ENCODE assay signal across 20 cellular contexts in genomic region chr2:105610444-105611327, GRCh38.
DNase-seq lines count a peak whose midpoint lies in the region; ATAC-seq and TF ChIP-seq lines count a peak whose summit lies in the region.
"Had no signal": no experiment of that assay in that cellular context is flagged by ENCODE, and none has a peak within 500 bp of the region (broad histone marks: within the 10 kb centered on the region; RNA-seq: fewer than 3 reads in every experiment).

No MANE protein-coding gene starts in this region.

- H3K9me3 ChIP-seq in mammary epithelial cell (replicated peaks; ENCODE audit: insufficient read depth, low read length), result no peaks in the 10 kb centered on the region
- H3K9me3 ChIP-seq in right lobe of liver, result no peaks in the 10 kb centered on the region
- H3K9me3 ChIP-seq: A549, lower lobe of right lung, sigmoid colon, SJCRH30, thyroid gland had no signal

- ATAC-seq in WTC11, result peak; percentile 24; the same call in 1 of the 2 replicates
- peak in 3 of 4 donors; percentile 23 to 52 (median 25) for ATAC-seq in right lobe of liver
- no peak for ATAC-seq in GM21390 (IDR thresholded peaks at IDR 0.05; ENCODE audit: unreplicated experiment)
- ATAC-seq in stimulated activated naive CD8-positive, alpha-beta T cell treated with anti-CD3 and anti-CD28 coated beads, Interleukin-15, Interleukin-2, amounts not matched to agents 100 U/mL and 50 U/mL, for 24 hours, result no peak
- ATAC-seq: A549; activated naive CD8-positive, alpha-beta T cell treated with anti-CD3 and anti-CD28 coated beads, Interleukin-2, amount 50 U/mL, for 24 hours; lower lobe of right lung had no signal

- no peaks in the 10 kb centered on the region for H3K4me1 ChIP-seq in mammary epithelial cell (ENCODE audit: insufficient read depth, low read length)
- no peaks in the 10 kb centered on the region for H3K4me1 ChIP-seq in right lobe of liver
- H3K4me1 ChIP-seq: A549, lower lobe of right lung had no signal

- H3K4me2 ChIP-seq in mammary epithelial cell (ENCODE audit: insufficient read depth, low read depth, low read length), result no peak overlapping the region
- H3K4me2 ChIP-seq: A549 had no signal

- CTCF ChIA-PET in mammary epithelial cell (lab: Charles Lee; ENCODE audit: low non-redundant PET), result interaction anchor here (0.6 kb wide), 1 partner anchor 152 kb away, joined by 12 read pairs; no protein-coding TSS in a partner anchor
- CTCF ChIA-PET in MCF 10A (lab: Yijun Ruan, JAX), result interaction anchor here (0.5 kb wide), 1 partner anchor 970 kb away, joined by 3 read pairs; no protein-coding TSS in a partner anchor
- CTCF ChIA-PET in WTC11 (lab: Charles Lee), result no interaction called here

- TF ChIP-seq POLR2A in right lobe of liver (IDR thresholded peaks at IDR 0.05), result no peak

- H3K9me3 Mint-ChIP-seq in MCF 10A (ENCODE audit: unreplicated experiment), result no peaks in the 10 kb centered on the region
- H3K9me3 Mint-ChIP-seq in WTC11, result no peaks in the 10 kb centered on the region
- H3K9me3 Mint-ChIP-seq: activated naive CD8-positive, alpha-beta T cell treated with anti-CD3 and anti-CD28 coated beads, Interleukin-2, amount 50 U/mL, for 24 hours had no signal

- H3K27me3 Mint-ChIP-seq in MCF 10A (ENCODE audit: insufficient read depth, unreplicated experiment) (no peaks in the 10 kb centered on the region), WTC11 (ENCODE audit: low read depth) (no peaks in the 10 kb centered on the region)
- H3K27me3 Mint-ChIP-seq: activated naive CD8-positive, alpha-beta T cell treated with anti-CD3 and anti-CD28 coated beads, Interleukin-2, amount 50 U/mL, for 24 hours had no signal

- no peaks in the 10 kb centered on the region for H3K27me3 ChIP-seq in mammary epithelial cell (ENCODE audit: insufficient read depth, low read length)
- no peaks in the 10 kb centered on the region for H3K27me3 ChIP-seq in right lobe of liver
- H3K27me3 ChIP-seq: sigmoid colon, SJCRH30, thyroid gland had no signal

- H3K36me3 Mint-ChIP-seq in MCF 10A (ENCODE audit: insufficient read depth, unreplicated experiment) (no peaks in the 10 kb centered on the region), WTC11 (no peaks in the 10 kb centered on the region)

- DNase-seq in mammary epithelial cell (peak; percentile 11), MCF 10A (ENCODE audit: unreplicated experiment) (no peak), WTC11 (ENCODE audit: low spot score) (no peak), right lobe of liver (no peak), NCI-H82 treated with DMSO at 0.1 percent for 48 hours (lab: John Stamatoyannopoulos, UW; ENCODE audit: unreplicated experiment) (no peak)
- DNase-seq in stimulated activated CD4-positive, alpha-beta T cell treated with anti-CD3 and anti-CD28 coated beads, Interleukin-4, amount 100 ng/mL, for 24 hours, result no peak
- no peak for DNase-seq in stimulated activated naive CD8-positive, alpha-beta T cell treated with anti-CD3 and anti-CD28 coated beads, Interleukin-15, Interleukin-2, amounts not matched to agents 100 U/mL and 50 U/mL, for 24 hours
- DNase-seq: activated CD4-positive, alpha-beta T cell treated with anti-CD3 and anti-CD28 coated beads, Interleukin-2, amount 50 U/mL, for 1 hour; activated naive CD8-positive, alpha-beta T cell treated with anti-CD3 and anti-CD28 coated beads, Interleukin-2, amount 50 U/mL, for 24 hours; activated T-cell treated with anti-CD3 and anti-CD28 coated beads, Interleukin-2, amount 50 U/mL, for 1 hour; lower lobe of right lung; MM.1S; NCI-H2107; nephron progenitor cell; sigmoid colon; stimulated activated CD4-positive, alpha-beta T cell treated with anti-CD3 and anti-CD28 coated beads, Interleukin-2, amount 100 ng/mL, for 48 hours; thyroid gland had no signal

- POLR2A ChIA-PET in MCF 10A (lab: Yijun Ruan, JAX), result no interaction called here
- POLR2A ChIA-PET in WTC11 (lab: Charles Lee), result interaction anchor here (0.6 kb wide), 1 partner anchor 88 kb away, joined by 7 read pairs; no protein-coding TSS in a partner anchor

- TF ChIP-seq CTCF in mammary epithelial cell (conservative IDR thresholded peaks at IDR 0.05 in 1 of 2, IDR thresholded peaks at IDR 0.05 in 1 of 2; ENCODE audit: extremely low read depth in 1 of 2, insufficient read depth in 1 of 2, low read depth in 1 of 2, low read length in 2 of 2), result no peak
- no peak for TF ChIP-seq CTCF in MCF 10A (IDR thresholded peaks at IDR 0.05; ENCODE audit: unreplicated experiment)
- no peak for TF ChIP-seq CTCF in WTC11 (IDR thresholded peaks at IDR 0.05)
- TF ChIP-seq CTCF in right lobe of liver (IDR thresholded peaks at IDR 0.05), result no peak

- BruUV-seq in mammary epithelial cell (replicated peaks; lab: Mats Ljungman, UMichigan), result no TSS peak
- no TSS peak for BruUV-seq in MCF 10A (replicated peaks; lab: Mats Ljungman, UMichigan)

- H2AFZ ChIP-seq in mammary epithelial cell (ENCODE audit: low read depth, low read length), result no peak overlapping the region

- in situ Hi-C loops in mammary epithelial cell (cut with MboI; ENCODE audit: low sequenced_read_pairs in 2 of 2), result no loop called here

- dilution Hi-C loops in mammary epithelial cell (cut with HindIII; ENCODE audit: low sequenced_read_pairs), result no loop called here

- H3K4me3 Mint-ChIP-seq in MCF 10A (ENCODE audit: unreplicated experiment), result no peak overlapping the region
- no peak overlapping the region for H3K4me3 Mint-ChIP-seq in WTC11
- H3K4me3 Mint-ChIP-seq: activated naive CD8-positive, alpha-beta T cell treated with anti-CD3 and anti-CD28 coated beads, Interleukin-2, amount 50 U/mL, for 24 hours; nephron progenitor cell had no signal

- no peaks in the 10 kb centered on the region for H3K79me2 ChIP-seq in mammary epithelial cell (ENCODE audit: insufficient read depth, low read length)

- H3K27ac Mint-ChIP-seq in MCF 10A (ENCODE audit: low read depth, unreplicated experiment) (no peak overlapping the region), WTC11 (no peak overlapping the region)
- H3K27ac Mint-ChIP-seq: activated naive CD8-positive, alpha-beta T cell treated with anti-CD3 and anti-CD28 coated beads, Interleukin-2, amount 50 U/mL, for 24 hours; nephron progenitor cell had no signal

- WGBS in mammary epithelial cell (ENCODE audit: low coverage, missing lambda C conversion rate), result 59% methylated on average over 18 of the region's 19 CpGs
- WGBS in right lobe of liver (ENCODE audit: insufficient coverage, low coverage, low lambda C conversion rate, missing lambda C conversion rate), result 64% methylated on average over 19 of the region's 19 CpGs

- H3K27ac ChIP-seq in mammary epithelial cell (ENCODE audit: insufficient read depth, low read depth, low read length), result no peak overlapping the region
- H3K27ac ChIP-seq in right lobe of liver, result no peak overlapping the region
- H3K27ac ChIP-seq: A549, lower lobe of right lung, sigmoid colon, SJCRH30, thyroid gland had no signal

- H3K4me3 ChIP-seq in mammary epithelial cell (replicated peaks in 1 of 3; ENCODE audit: insufficient read depth in 1 of 3, low read depth in 2 of 3, low read length in 3 of 3) (no peak overlapping the region), right lobe of liver (no peak overlapping the region)
- H3K4me3 ChIP-seq: A549, lower lobe of right lung, sigmoid colon, SJCRH30, thyroid gland had no signal

- H3K4me1 Mint-ChIP-seq in MCF 10A (ENCODE audit: insufficient read depth, unreplicated experiment) (no peaks in the 10 kb centered on the region), WTC11 (peaks cover 41% of the 10 kb centered on the region)
- H3K4me1 Mint-ChIP-seq: activated naive CD8-positive, alpha-beta T cell treated with anti-CD3 and anti-CD28 coated beads, Interleukin-2, amount 50 U/mL, for 24 hours had no signal

- H3K36me3 ChIP-seq in mammary epithelial cell (ENCODE audit: insufficient read depth, low read length) (no peaks in the 10 kb centered on the region), right lobe of liver (no peaks in the 10 kb centered on the region)
- H3K36me3 ChIP-seq: lower lobe of right lung, sigmoid colon, SJCRH30, thyroid gland had no signal

- H4K20me1 ChIP-seq in mammary epithelial cell (ENCODE audit: insufficient read depth, low read length), result no peaks in the 10 kb centered on the region

- H3K9ac ChIP-seq in mammary epithelial cell (ENCODE audit: insufficient read depth, low read length), result no peak overlapping the region

- intact Hi-C loops in mammary epithelial cell (cut with micrococcal nuclease), result no loop called here
- intact Hi-C loops in MCF 10A (cut with micrococcal nuclease), result no loop called here
- intact Hi-C loops in right lobe of liver (cut with DNase I), result no loop called here

TF ChIP-seq in WTC11, 78 proteins besides CTCF, POLR2A, EP300 and RAD21 (continues in another document):
- TF ChIP-seq ZNF138 (CRISPR knock-in tag; conservative IDR thresholded peaks at IDR 0.05) (no peak), TCF7 (CRISPR knock-in tag; IDR thresholded peaks at IDR 0.05; ENCODE audit: low read depth) (no peak), E2F1 (CRISPR knock-in tag; IDR thresholded peaks at IDR 0.05) (no peak), ETV6 (CRISPR knock-in tag; IDR thresholded peaks at IDR 0.05) (no peak), SMAD3 (CRISPR knock-in tag; IDR thresholded peaks at IDR 0.05; ENCODE audit: borderline replicate concordance) (no peak), NFATC4 (CRISPR knock-in tag; IDR thresholded peaks at IDR 0.05) (no peak)
- TF ChIP-seq, protein P1, sequence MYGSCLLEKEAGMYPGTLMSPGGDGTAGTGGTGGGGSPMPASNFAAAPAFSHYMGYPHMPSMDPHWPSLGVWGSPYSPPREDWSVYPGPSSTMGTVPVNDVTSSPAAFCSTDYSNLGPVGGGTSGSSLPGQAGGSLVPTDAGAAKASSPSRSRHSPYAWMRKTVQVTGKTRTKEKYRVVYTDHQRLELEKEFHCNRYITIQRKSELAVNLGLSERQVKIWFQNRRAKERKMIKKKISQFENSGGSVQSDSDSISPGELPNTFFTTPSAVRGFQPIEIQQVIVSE (CRISPR knock-in tag; IDR thresholded peaks at IDR 0.05; ENCODE audit: borderline replicate concordance), result no peak

Comparison
In these comparisons a context has a peak if more than half of its experiments do, and no peak if none do; other contexts are left out.
1. ATAC-seq: peak in WTC11 (single experiment) and right lobe of liver (3 of 4); none in GM21390 (single experiment) and stimulated activated naive CD8-positive, alpha-beta T cell treated with anti-CD3 and anti-CD28 coated beads, Interleukin-15, Interleukin-2, amounts not matched to agents 100 U/mL and 50 U/mL, for 24 hours (single experiment).